In genomic region chr1:116909511-116910378, GRCh38 we compare ENCODE assay signal across 8 cellular contexts. TPM values are rescaled to one million over a fixed set of nuclear protein-coding genes. Genes with fewer than 3 reads are reported as not detected.
DNase-seq lines count a peak whose midpoint lies in the region; ATAC-seq, FAIRE-seq and TF ChIP-seq lines count a peak whose summit lies in the region.

Gene PTGFRN, plus strand, starts transcription at chr1:116909916. Its CDS starts 288 bp downstream, at chr1:116910204.

- peak within 1 kb of the TSS; percentile 56 to 80 (median 70) for H3K4me3 ChIP-seq in BLaER1 treated with 17β-estradiol and CSF1 and Interleukin-3, amounts not matched to agents 10 nM and 100 nM
- H3K4me3 ChIP-seq in HL-60 (replicated peaks; ENCODE audit: insufficient read depth, low read length) (peak within 1 kb of the TSS; percentile 67), bronchial epithelial cell (ENCODE audit: low read depth, low read length) (peak within 1 kb of the TSS; percentile 74), skeletal muscle cell (ENCODE audit: low read depth, low read length) (peak within 1 kb of the TSS; percentile 69)

- peak within 1 kb of the TSS in 6 of 11 experiments; percentile 45 to 71 (median 60); a peak in 10 of 22 replicates for H3K27ac ChIP-seq in BLaER1 treated with 17β-estradiol and CSF1 and Interleukin-3, amounts not matched to agents 10 nM and 100 nM
- H3K27ac ChIP-seq in HL-60 (replicated peaks) = no peak within 1 kb of the TSS

- POLR2A ChIA-PET in T-cell (lab: Charles Lee) = no interaction called here

- H4K20me1 ChIP-seq in BLaER1 treated with 17β-estradiol and CSF1 and Interleukin-3, amounts not matched to agents 10 nM and 100 nM = peaks cover 0 to 16% (median 0%) of the 10 kb centered on the region in 11 experiments; a peak in 3 of 22 replicates

- no peak for FAIRE-seq in bronchial epithelial cell (lab: Jason Lieb, UNC)

- H3K36me3 Mint-ChIP-seq in T-cell = no peaks in the 10 kb centered on the region

- peak within 1 kb of the TSS; percentile 86 to 100 (median 98) for H3K4me2 ChIP-seq in BLaER1 treated with 17β-estradiol and CSF1 and Interleukin-3, amounts not matched to agents 10 nM and 100 nM

- H3K9me3 ChIP-seq in BLaER1 treated with 17β-estradiol and CSF1 and Interleukin-3, amounts not matched to agents 10 nM and 100 nM (replicated peaks in 1 of 11) = peaks cover 0 to 6% (median 0%) of the 10 kb centered on the region in 11 experiments; a peak in 1 of 22 replicates

- H3K36me3 ChIP-seq in BLaER1 treated with 17β-estradiol and CSF1 and Interleukin-3, amounts not matched to agents 10 nM and 100 nM = no peaks in the 10 kb centered on the region
- no peaks in the 10 kb centered on the region for H3K36me3 ChIP-seq in bronchial epithelial cell (ENCODE audit: control insufficient read depth, insufficient read depth, low read length)

- H3K4me1 ChIP-seq in BLaER1 treated with 17β-estradiol and CSF1 and Interleukin-3, amounts not matched to agents 10 nM and 100 nM = peaks cover 4 to 33% (median 18%) of the 10 kb centered on the region in 10 experiments; a peak in 18 of 20 replicates

- peak within 1 kb of the TSS in 2 of 3 donors; percentile 71 to 80 for H3K4me3 Mint-ChIP-seq in T-cell

- peaks cover 41 to 70% (median 64%) of the 10 kb centered on the region in 11 experiments for H3K27me3 ChIP-seq in BLaER1 treated with 17β-estradiol and CSF1 and Interleukin-3, amounts not matched to agents 10 nM and 100 nM
- no peaks in the 10 kb centered on the region for H3K27me3 ChIP-seq in HL-60 (ENCODE audit: insufficient read depth, poor library complexity, severe bottlenecking)
- H3K27me3 ChIP-seq in bronchial epithelial cell (ENCODE audit: control insufficient read depth, insufficient read depth, low read length) = no peaks in the 10 kb centered on the region

- TF ChIP-seq CTCF in HL-60 (IDR thresholded peaks at IDR 0.05; ENCODE audit: insufficient read depth, low read length) (no peak), bronchial epithelial cell (IDR thresholded peaks at IDR 0.05; ENCODE audit: insufficient read depth, low read length, severe bottlenecking) (no peak)

- no peaks in the 10 kb centered on the region for H3K9me3 Mint-ChIP-seq in T-cell

- DNase-seq in HL-60 (ENCODE audit: low read depth in 1 of 2, low spot score in 1 of 2) (peak; percentile 52), T-cell (peak in 12 of 34 experiments; percentile 1 to 25 (median 10)), bronchial epithelial cell (ENCODE audit: low read depth) (peak; percentile 60), iPS-NIHi7 (ENCODE audit: extremely low spot score) (peak; percentile 83), skeletal muscle cell (ENCODE audit: low read depth) (peak; percentile 36)

- H3K9ac ChIP-seq in BLaER1 treated with 17β-estradiol and CSF1 and Interleukin-3, amounts not matched to agents 10 nM and 100 nM = peak within 1 kb of the TSS; percentile 43 to 83 (median 70)

- H3K27ac Mint-ChIP-seq in T-cell = peak within 1 kb of the TSS in 1 of 2 donors; percentile 34

- peaks cover 0 to 2% of the 10 kb centered on the region in 2 donors for H3K27me3 Mint-ChIP-seq in T-cell

- CTCF ChIA-PET in T-cell (lab: Charles Lee) = interaction anchor here in 1 of 2 donors (0.6 kb wide), 1 partner anchor 363 kb away, joined by 3 read pairs; no protein-coding TSS in a partner anchor

- peaks cover 3 to 8% (median 5%) of the 10 kb centered on the region in 3 donors for H3K4me1 Mint-ChIP-seq in T-cell

- ATAC-seq in T-cell (replicated peaks in 1 of 4) = peak; percentile 60 to 72 (median 68)
- no peak for ATAC-seq in HG02798 (IDR thresholded peaks at IDR 0.05; ENCODE audit: poor library complexity, unreplicated experiment)
- ATAC-seq in HG02884 (IDR thresholded peaks at IDR 0.05; ENCODE audit: unreplicated experiment) = no peak

RNA-seq across cellular contexts. Expression of gene PTGFRN, which starts in this region (rescaled TPM):
- total RNA-seq in T-cell (under 1 TPM; 0.53 to 0.79 (median 0.63) TPM), bronchial epithelial cell (89.2 and 117 TPM in 2 replicates)

Comparison
In these comparisons a context has a peak if more than half of its experiments do, and no peak if none do; other contexts are left out.
1. RNA of gene PTGFRN (total RNA-seq): 89.2 to 117 TPM in bronchial epithelial cell; 0.53 to 0.79 TPM in T-cell; every median in the first group is over 10 times any median in the second.
2. Peak in ATAC-seq in T-cell; RNA of the gene not detected or under 1 TPM.
3. Peak in every context shown above with its lines, with median percentiles within 50 percentile points of each other: H3K4me3 ChIP-seq.